Comparison of ENCODE assay signal across 29 cellular contexts in genomic region chr11:64003807-64004589, GRCh38. TPM values are rescaled to one million over a fixed set of nuclear protein-coding genes. Genes with fewer than 3 reads are reported as not detected.
DNase-seq lines count a peak whose midpoint lies in the region; ATAC-seq, FAIRE-seq and TF ChIP-seq lines count a peak whose summit lies in the region.
"Had no signal": no experiment of that assay in that cellular context is flagged by ENCODE, and none has a peak within 500 bp of the region (broad histone marks: within the 10 kb centered on the region; RNA-seq: fewer than 3 reads in every experiment).

No MANE protein-coding gene starts in this region.

- 77% methylated on average over 22 of the region's 23 CpGs for WGBS in K562 (ENCODE audit: insufficient coverage, low coverage, missing lambda C conversion rate)

- no peaks in the 10 kb centered on the region for H3K4me1 ChIP-seq in HEK293 (ENCODE audit: control insufficient read depth, insufficient read depth, low read length)
- H3K4me1 ChIP-seq in K562 (replicated peaks in 1 of 2; ENCODE audit: control insufficient read depth in 2 of 2, insufficient read depth in 2 of 2, low read length in 2 of 2), result peaks cover 16 to 77% of the 10 kb centered on the region in 2 experiments
- H3K4me1 ChIP-seq in neural progenitor cell, result peaks cover 27% of the 10 kb centered on the region

- no peak overlapping the region for H3K4me2 ChIP-seq in K562 (ENCODE audit: insufficient read depth, low read length)
- no peak overlapping the region for H3K4me2 ChIP-seq in neural progenitor cell
- H3K4me2 ChIP-seq: hepatocyte had no signal

- in situ Hi-C loops in K562 (cut with MboI), result no loop called here

- H2AFZ ChIP-seq in K562 (ENCODE audit: low read depth, low read length) (no peak overlapping the region), neural progenitor cell (replicated peaks) (no peak overlapping the region)
- H2AFZ ChIP-seq: hepatocyte had no signal

- no peak for TF ChIP-seq POLR2A in K562 (conservative IDR thresholded peaks at IDR 0.05)

- H3K79me2 ChIP-seq in K562 (ENCODE audit: control insufficient read depth, insufficient read depth, low read length), result no peaks in the 10 kb centered on the region
- no peaks in the 10 kb centered on the region for H3K79me2 ChIP-seq in neural progenitor cell (ENCODE audit: low read depth)
- H3K79me2 ChIP-seq: hepatocyte had no signal

- CTCF ChIA-PET in HEK293 (lab: Yijun Ruan, JAX) (interaction anchor here (0.6 to 1.1 kb wide), 3 partner anchors 15 to 146 kb away, joined by 3 to 4 read pairs (median 4); no protein-coding TSS in a partner anchor), K562 (lab: Yijun Ruan, JAX; ENCODE audit: low intra/inter-chr PET ratio) (no interaction called here)

- ATAC-seq in K562 (no peak), GM21381 (IDR thresholded peaks at IDR 0.05; ENCODE audit: unreplicated experiment) (no peak)
- ATAC-seq: WTC11 had no signal

- H3K9me3 ChIP-seq in HEK293 (ENCODE audit: control insufficient read depth, insufficient read depth, low read depth, low read length) (no peaks in the 10 kb centered on the region), K562 (replicated peaks; ENCODE audit: control insufficient read depth, insufficient read depth, low read depth, low read length) (no peaks in the 10 kb centered on the region), neural progenitor cell (ENCODE audit: low read depth) (no peaks in the 10 kb centered on the region)
- H3K9me3 ChIP-seq: Peyer's patch, prostate gland, suprapubic skin, uterus had no signal

- H3K9ac ChIP-seq in K562 (ENCODE audit: insufficient read depth in 1 of 2, low read depth in 2 of 2, low read length in 2 of 2) (no peak overlapping the region), neural progenitor cell (no peak overlapping the region)

- no peak for FAIRE-seq in K562 (lab: Jason Lieb, UNC)

- BruUV-seq in K562 (replicated peaks; lab: Mats Ljungman, UMichigan), result no TSS peak

- peaks cover 30% of the 10 kb centered on the region for H3K4me1 Mint-ChIP-seq in neural progenitor cell

- intact Hi-C loops in K562 (cut with micrococcal nuclease), result loop anchor here (10.0 kb wide), 2 partner anchors 91 to 141 kb away; no protein-coding TSS in a partner anchor

- no peak for TF ChIP-seq RAD21 in K562 (CRISPR knock-in tag; conservative IDR thresholded peaks at IDR 0.05 in 1 of 2, IDR thresholded peaks at IDR 0.05 in 1 of 2)

- POLR2A ChIA-PET in HEK293 (lab: Yijun Ruan, JAX) (no interaction called here), K562 (lab: Yijun Ruan, JAX) (no interaction called here)

- peaks cover 11% of the 10 kb centered on the region for H3K27me3 Mint-ChIP-seq in neural progenitor cell (ENCODE audit: insufficient read depth, low read depth)

- H3K4me3 Mint-ChIP-seq in neural progenitor cell, result no peak overlapping the region
- H3K4me3 Mint-ChIP-seq: dendritic cell treated with granulocyte-macrophage colony-stimulating factor and Interleukin-4, amounts not matched to agents 40 ng/mL and 50 ng/mL, for 4 days; HFFc6; immature natural killer cell; nephron progenitor cell; WTC11 had no signal

- TF ChIP-seq EP300 in K562 (IDR thresholded peaks at IDR 0.05; ENCODE audit: low read length), result no peak

- H4K20me1 ChIP-seq in K562 (replicated peaks; ENCODE audit: control insufficient read depth, insufficient read depth, low read length) (peaks cover 51% of the 10 kb centered on the region), neural progenitor cell (ENCODE audit: low read depth) (peaks cover 66% of the 10 kb centered on the region)

- no peaks in the 10 kb centered on the region for H3K9me3 Mint-ChIP-seq in neural progenitor cell
- H3K9me3 Mint-ChIP-seq: dendritic cell treated with granulocyte-macrophage colony-stimulating factor and Interleukin-4, amounts not matched to agents 40 ng/mL and 50 ng/mL, for 4 days; HFFc6; immature natural killer cell; nephron progenitor cell; WTC11 had no signal

- H3K27ac ChIP-seq in HEK293 (ENCODE audit: extremely low read depth, low read depth, low read length), result no peak overlapping the region
- H3K27ac ChIP-seq in K562 (ENCODE audit: extremely low read depth, low read depth, low read length), result no peak overlapping the region
- no peak overlapping the region for H3K27ac ChIP-seq in neural progenitor cell
- H3K27ac ChIP-seq: cardiac muscle cell, epithelial cell of prostate, hepatocyte, Peyer's patch, prostate gland, suprapubic skin had no signal

- no peak for TF ChIP-seq CTCF in HEK293 (tag by site-specific recombination; IDR thresholded peaks at IDR 0.05)
- no peak for TF ChIP-seq CTCF in K562 (IDR thresholded peaks at IDR 0.05 in 2 of 3, conservative IDR thresholded peaks at IDR 0.05 in 1 of 3; ENCODE audit: insufficient read depth in 2 of 3, low read depth in 1 of 3, low read length in 3 of 3)
- TF ChIP-seq CTCF in neural progenitor cell (IDR thresholded peaks at IDR 0.05), result no peak

- no peaks in the 10 kb centered on the region for H3K27me3 ChIP-seq in K562 (ENCODE audit: control insufficient read depth in 2 of 2, insufficient read depth in 2 of 2, low read length in 2 of 2)
- H3K27me3 ChIP-seq in neural progenitor cell, result peaks cover 77% of the 10 kb centered on the region
- H3K27me3 ChIP-seq: Peyer's patch, suprapubic skin, uterus had no signal

- H3K27ac Mint-ChIP-seq in neural progenitor cell, result no peak overlapping the region
- H3K27ac Mint-ChIP-seq: dendritic cell treated with granulocyte-macrophage colony-stimulating factor and Interleukin-4, amounts not matched to agents 40 ng/mL and 50 ng/mL, for 4 days; HFFc6; immature natural killer cell; nephron progenitor cell; WTC11 had no signal

- H3F3A ChIP-seq in neural progenitor cell (ENCODE audit: low read depth), result peaks cover 61% of the 10 kb centered on the region

- H3K36me3 ChIP-seq in HEK293 (ENCODE audit: control insufficient read depth in 2 of 2, insufficient read depth in 1 of 2, low read length in 2 of 2) (peaks cover 0 to 18% of the 10 kb centered on the region in 2 experiments; a peak in 1 of 3 replicates), K562 (ENCODE audit: control insufficient read depth, insufficient read depth, low read length) (peaks cover 20% of the 10 kb centered on the region; the same call in 2 of the 3 replicates), neural progenitor cell (no peaks in the 10 kb centered on the region)
- H3K36me3 ChIP-seq: cardiac muscle cell, Peyer's patch, prostate gland, suprapubic skin, uterus had no signal

- H3K36me3 Mint-ChIP-seq in neural progenitor cell, result no peaks in the 10 kb centered on the region
- H3K36me3 Mint-ChIP-seq: immature natural killer cell, WTC11 had no signal

- H3K4me3 ChIP-seq in HEK293 (ENCODE audit: low read depth, low read length) (no peak overlapping the region), K562 (no peak overlapping the region), neural progenitor cell (no peak overlapping the region)
- H3K4me3 ChIP-seq: cardiac muscle cell, hepatocyte, Peyer's patch, prostate gland, suprapubic skin, uterus had no signal

- peaks cover 16% of the 10 kb centered on the region for H3K9me1 ChIP-seq in K562 (ENCODE audit: control insufficient read depth, insufficient read depth, low read length)

- DNase-seq in 8988T, result peak; percentile 54
- no peak for DNase-seq in K562 (ENCODE audit: extremely low read depth in 1 of 4, low spot score in 3 of 4)
- peak; percentile 9 for DNase-seq in fibroblast of peridontal ligament (ENCODE audit: extremely low read depth)
- no peak for DNase-seq in Kasumi-1 (lab: John Stamatoyannopoulos, UW)
- DNase-seq in RKO (ENCODE audit: low spot score), result no peak
- DNase-seq in neural progenitor cell (ENCODE audit: low spot score), result no peak
- DNase-seq: activated CD4-positive, alpha-beta T cell treated with anti-CD3 and anti-CD28 coated beads, Interleukin-2, amount 50 U/mL, for 4 hours; activated gamma-delta T cell; foreskin melanocyte; HFFc6; immature natural killer cell; NCI-H1105 treated with DMSO at 0.1 percent for 48 hours; NCI-H2081; NCI-H510A treated with DMSO at 0.1 percent for 48 hours; nephron progenitor cell; Peyer's patch; stimulated activated CD4-positive, alpha-beta T cell treated with anti-CD3 and anti-CD28 coated beads, Interleukin-1b, Interleukin-23, amount 100 ng/mL, for 48 hours; T-helper 2 cell; uterus had no signal

RNA-seq across cellular contexts. Expression of gene OTUB1, which starts 17.8 kb away (rescaled TPM):
- 66.0 and 203 TPM in 2 replicates for total RNA-seq in K562 (2011; cell fraction: chromatin; rRNA removed; ENCODE audit: low replicate concordance)
- total RNA-seq in K562 (2011; cell fraction: nucleolus; rRNA removed), result 146 and 161 TPM in 2 replicates
- 81.9 and 97.9 TPM in 2 replicates for total RNA-seq in K562 (2011; cell fraction: nucleoplasm; rRNA removed)
- total RNA-seq in K562 (2014; rRNA removed) (63.7 and 73.3 TPM in 2 replicates), K562 (2014; rRNA removed; fragmentation: Illumina TruSeq; extraction: Trizol) (24.4 and 29.5 TPM in 2 replicates), K562 (2015; rRNA removed; fragmentation: Illumina TruSeq; extraction: Trizol) (37.6 and 39.9 TPM in 2 replicates), K562 (2021) (66.5 and 71.0 TPM in 2 replicates), neural progenitor cell (ENCODE audit: low replicate concordance) (51.3 and 84.8 TPM in 2 replicates)
- polyA plus RNA-seq in K562 (2011; rRNA removed) (66.1 and 90.0 TPM in 2 replicates), K562 (2014; fragmentation: Illumina TruSeq; extraction: Trizol) (58.4 and 76.3 TPM in 2 replicates), K562 (2014; fragmentation: Nextera tagmentation; extraction: Ambion mirVana) (100 to 1,000 TPM; 109 to 134 TPM), K562 (2014; rRNA removed) (95.3 and 104 TPM in 2 replicates)
- 102 and 160 TPM in 2 replicates for polyA plus RNA-seq in K562 (2011; cell fraction: cytosol; rRNA removed)
- 237 and 319 TPM in 2 replicates for polyA plus RNA-seq in K562 (2011; cell fraction: nucleus; rRNA removed)
- polyA plus RNA-seq in K562 (2012), result 89.4 and 91.7 TPM in 2 replicates
- 27.2 and 36.0 TPM in 2 replicates for polyA minus RNA-seq in K562 (2011; rRNA and poly(A)+ RNA removed)
- 36.5 and 47.6 TPM in 2 replicates for polyA minus RNA-seq in K562 (2011; cell fraction: cytosol; rRNA and poly(A)+ RNA removed)
- 30.8 and 38.3 TPM in 2 replicates for polyA minus RNA-seq in K562 (2011; cell fraction: nucleus; rRNA and poly(A)+ RNA removed)

RNA-seq across cellular contexts. Expression of gene COX8A, which starts 29.6 kb away (rescaled TPM):
- total RNA-seq in K562 (2011; cell fraction: chromatin; rRNA removed; ENCODE audit: low replicate concordance), result 9.7 and 38.4 TPM in 2 replicates
- 114 and 127 TPM in 2 replicates for total RNA-seq in K562 (2011; cell fraction: nucleolus; rRNA removed)
- 87.0 and 112 TPM in 2 replicates for total RNA-seq in K562 (2011; cell fraction: nucleoplasm; rRNA removed)
- 924 and 1,130 TPM in 2 replicates for total RNA-seq in K562 (2014; rRNA removed)
- 313 and 412 TPM in 2 replicates for total RNA-seq in K562 (2014; rRNA removed; fragmentation: Illumina TruSeq; extraction: Trizol)
- 716 and 837 TPM in 2 replicates for total RNA-seq in K562 (2015; rRNA removed; fragmentation: Illumina TruSeq; extraction: Trizol)
- total RNA-seq in K562 (2021), result 746 and 750 TPM in 2 replicates
- 274 and 505 TPM in 2 replicates for polyA plus RNA-seq in K562 (2011; rRNA removed)
- polyA plus RNA-seq in K562 (2011; cell fraction: cytosol; rRNA removed), result 1,269 and 2,786 TPM in 2 replicates
- polyA plus RNA-seq in K562 (2011; cell fraction: nucleus; rRNA removed), result 589 and 595 TPM in 2 replicates
- polyA plus RNA-seq in K562 (2012), result 943 and 1,390 TPM in 2 replicates
- polyA plus RNA-seq in K562 (2014; fragmentation: Illumina TruSeq; extraction: Trizol), result 410 and 1,021 TPM in 2 replicates
- 100 to 1,000 TPM; 425 to 526 TPM for polyA plus RNA-seq in K562 (2014; fragmentation: Nextera tagmentation; extraction: Ambion mirVana)
- 1,206 and 1,380 TPM in 2 replicates for polyA plus RNA-seq in K562 (2014; rRNA removed)
- 99.6 and 115 TPM in 2 replicates for polyA minus RNA-seq in K562 (2011; rRNA and poly(A)+ RNA removed)
- 329 and 553 TPM in 2 replicates for polyA minus RNA-seq in K562 (2011; cell fraction: cytosol; rRNA and poly(A)+ RNA removed)
- 49.5 and 93.7 TPM in 2 replicates for polyA minus RNA-seq in K562 (2011; cell fraction: nucleus; rRNA and poly(A)+ RNA removed)
- 86.0 and 337 TPM in 2 replicates for total RNA-seq in neural progenitor cell (ENCODE audit: low replicate concordance)

RNA-seq across cellular contexts. Expression of gene FLRT1, which starts 31.7 kb away (rescaled TPM):
- total RNA-seq in K562 (2011; cell fraction: chromatin; rRNA removed; ENCODE audit: low replicate concordance), result not detected in 2 replicates
- total RNA-seq in K562 (2011; cell fraction: nucleolus; rRNA removed), result not detected in 2 replicates
- total RNA-seq in K562 (2011; cell fraction: nucleoplasm; rRNA removed), result not detected in 2 replicates
- total RNA-seq in K562 (2014; rRNA removed) (not detected in 2 replicates), K562 (2014; rRNA removed; fragmentation: Illumina TruSeq; extraction: Trizol) (not detected in 2 replicates), K562 (2015; rRNA removed; fragmentation: Illumina TruSeq; extraction: Trizol) (not detected in 2 replicates), K562 (2021) (not detected in 2 replicates), neural progenitor cell (ENCODE audit: low replicate concordance) (0.11 and 0.12 TPM in 2 replicates)
- polyA plus RNA-seq in K562 (2011; rRNA removed) (not detected in 2 replicates), K562 (2014; fragmentation: Illumina TruSeq; extraction: Trizol) (not detected in 2 replicates), K562 (2014; fragmentation: Nextera tagmentation; extraction: Ambion mirVana) (not detected), K562 (2014; rRNA removed) (not detected in 2 replicates)
- not detected in 2 replicates for polyA plus RNA-seq in K562 (2011; cell fraction: cytosol; rRNA removed)
- polyA plus RNA-seq in K562 (2011; cell fraction: nucleus; rRNA removed), result not detected in 2 replicates
- 0.14 and 0.75 TPM in 2 replicates for polyA plus RNA-seq in K562 (2012)
- polyA minus RNA-seq in K562 (2011; rRNA and poly(A)+ RNA removed), result not detected in 2 replicates
- not detected in 2 replicates for polyA minus RNA-seq in K562 (2011; cell fraction: cytosol; rRNA and poly(A)+ RNA removed)
- not detected in 2 replicates for polyA minus RNA-seq in K562 (2011; cell fraction: nucleus; rRNA and poly(A)+ RNA removed)
- total RNA-seq: mononuclear cell, suprapubic skin had no signal
- polyA plus RNA-seq: immature natural killer cell had no signal

Comparison
In these comparisons a context has a peak if more than half of its experiments do, and no peak if none do; other contexts are left out.
1. DNase-seq: peak in 8988T (single experiment) and fibroblast of peridontal ligament (single experiment); none in K562 (0 of 4), Kasumi-1 (0 of 2), RKO (single experiment) and neural progenitor cell (single experiment).